ENCODE assay signal across 18 cellular contexts in the genomic region with DNA sequence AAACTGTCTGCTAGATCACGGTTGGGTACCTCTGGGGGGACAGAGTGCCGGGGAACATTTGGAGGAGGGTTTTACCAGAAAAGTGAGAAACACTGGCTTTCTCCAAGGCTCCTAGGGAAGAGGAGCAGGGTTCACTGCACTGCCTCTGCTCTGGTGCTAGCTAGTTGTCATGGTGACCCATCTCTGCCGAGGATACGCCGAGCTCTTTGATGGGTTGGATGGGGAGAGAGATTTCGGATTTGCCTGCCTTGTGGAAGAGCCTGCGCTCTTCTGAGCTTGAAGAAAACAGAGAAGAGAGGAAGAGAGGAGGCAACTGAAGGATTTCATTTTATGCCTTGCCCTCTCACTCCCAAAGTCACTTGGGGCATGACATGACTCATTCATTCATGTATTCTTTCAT.
"Had no signal": no experiment of that assay in that cellular context is flagged by ENCODE, and none has a peak within 500 bp of the region (broad histone marks: within the 10 kb centered on the region; RNA-seq: fewer than 3 reads in every experiment).

No MANE protein-coding gene starts in this region.

- H3K4me2 ChIP-seq: neural progenitor cell had no signal

- H3K27me3 ChIP-seq: tibial artery, uterus had no signal

- H3K9me3 Mint-ChIP-seq: activated B cell treated with CpG ODN at 0.5 μM for 24 hours; activated CD4-positive, alpha-beta T cell treated with anti-CD3 and anti-CD28 coated beads, Interleukin-2, amount 10 ng/mL, durations not matched to agents 24 days and 14 days; activated naive CD4-positive, alpha-beta T cell treated with anti-CD3 and anti-CD28 coated beads for 36 hours; activated T-helper 17 cell treated with anti-CD3 and anti-CD28 coated beads, Interleukin-2, amount 50 U/mL, for 72 hours; endodermal cell; neural progenitor cell; stimulated activated naive CD8-positive, alpha-beta T cell treated with anti-CD3 and anti-CD28 coated beads, Interleukin-15, amount 100 ng/mL, for 72 hours; T-helper 1 cell treated with Interleukin-12 subunit alpha and Interleukin-12 subunit beta and Interleukin-4 antibody, amounts not matched to agents 30 μg/mL and 1 μg/mL, for 36 hours had no signal

- H3K27ac ChIP-seq: neural progenitor cell, parathyroid adenoma, tibial artery, uterus had no signal

- H3K9me3 ChIP-seq: tibial artery, uterus had no signal

- H3K4me1 Mint-ChIP-seq: activated B cell treated with CpG ODN at 0.5 μM for 24 hours; activated CD4-positive, alpha-beta T cell treated with anti-CD3 and anti-CD28 coated beads, Interleukin-2, amount 10 ng/mL, durations not matched to agents 24 days and 14 days; activated T-helper 17 cell treated with anti-CD3 and anti-CD28 coated beads, Interleukin-2, amount 50 U/mL, for 72 hours; stimulated activated naive CD8-positive, alpha-beta T cell treated with anti-CD3 and anti-CD28 coated beads, Interleukin-15, amount 100 ng/mL, for 72 hours had no signal

- DNase-seq: activated B cell treated with CpG ODN at 0.5 μM for 24 hours; activated CD4-positive, alpha-beta T cell treated with anti-CD3 and anti-CD28 coated beads, Interleukin-2, amount 10 ng/mL, durations not matched to agents 24 days and 14 days; activated CD8-positive, alpha-beta memory T cell treated with anti-CD3 and anti-CD28 coated beads for 24 hours; activated naive CD4-positive, alpha-beta T cell treated with anti-CD3 and anti-CD28 coated beads for 36 hours; activated T-cell treated with anti-CD3 and anti-CD28 coated beads for 4 hours; dermis blood vessel endothelial cell; endodermal cell; glutamatergic neuron; retina; stimulated activated CD4-positive, alpha-beta T cell treated with anti-CD3 and anti-CD28 coated beads, Interleukin-4, amount 100 ng/mL, for 4 hours; stimulated activated naive CD8-positive, alpha-beta T cell treated with anti-CD3 and anti-CD28 coated beads, Interleukin-15, amount 100 ng/mL, for 72 hours; tibial artery; uterus had no signal

- H3K27ac Mint-ChIP-seq: activated B cell treated with CpG ODN at 0.5 μM for 24 hours; activated CD4-positive, alpha-beta T cell treated with anti-CD3 and anti-CD28 coated beads, Interleukin-2, amount 10 ng/mL, durations not matched to agents 24 days and 14 days; activated naive CD4-positive, alpha-beta T cell treated with anti-CD3 and anti-CD28 coated beads for 36 hours; activated T-helper 17 cell treated with anti-CD3 and anti-CD28 coated beads, Interleukin-2, amount 50 U/mL, for 72 hours; endodermal cell; neural progenitor cell; T-helper 1 cell treated with Interleukin-12 subunit alpha and Interleukin-12 subunit beta and Interleukin-4 antibody, amounts not matched to agents 30 μg/mL and 1 μg/mL, for 36 hours had no signal

- H3K79me2 ChIP-seq: parathyroid adenoma had no signal

- ATAC-seq: activated T-helper 17 cell treated with anti-CD3 and anti-CD28 coated beads, Interleukin-2, amount 50 U/mL, for 72 hours; stimulated activated naive CD8-positive, alpha-beta T cell treated with anti-CD3 and anti-CD28 coated beads, Interleukin-15, amount 100 ng/mL, for 72 hours had no signal

- H3K9ac ChIP-seq: neural progenitor cell, parathyroid adenoma had no signal

- H3K27me3 Mint-ChIP-seq: activated B cell treated with CpG ODN at 0.5 μM for 24 hours; activated T-helper 17 cell treated with anti-CD3 and anti-CD28 coated beads, Interleukin-2, amount 50 U/mL, for 72 hours; stimulated activated naive CD8-positive, alpha-beta T cell treated with anti-CD3 and anti-CD28 coated beads, Interleukin-15, amount 100 ng/mL, for 72 hours had no signal

- FAIRE-seq: keratinocyte had no signal

- H3K4me3 Mint-ChIP-seq: activated B cell treated with CpG ODN at 0.5 μM for 24 hours; activated CD4-positive, alpha-beta T cell treated with anti-CD3 and anti-CD28 coated beads, Interleukin-2, amount 10 ng/mL, durations not matched to agents 24 days and 14 days; activated naive CD4-positive, alpha-beta T cell treated with anti-CD3 and anti-CD28 coated beads for 36 hours; activated T-helper 17 cell treated with anti-CD3 and anti-CD28 coated beads, Interleukin-2, amount 50 U/mL, for 72 hours; endodermal cell; neural progenitor cell; stimulated activated naive CD8-positive, alpha-beta T cell treated with anti-CD3 and anti-CD28 coated beads, Interleukin-15, amount 100 ng/mL, for 72 hours; T-helper 1 cell treated with Interleukin-12 subunit alpha and Interleukin-12 subunit beta and Interleukin-4 antibody, amounts not matched to agents 30 μg/mL and 1 μg/mL, for 36 hours had no signal

- H3K4me1 ChIP-seq: parathyroid adenoma had no signal

- H2AFZ ChIP-seq: neural progenitor cell, parathyroid adenoma had no signal

- H3K4me3 ChIP-seq: neural progenitor cell, tibial artery, uterus had no signal

- H3K36me3 ChIP-seq: neural progenitor cell, tibial artery, uterus had no signal
